2 cellular contexts compared by ENCODE assay signal in genomic region chr16:86048882-86049585, GRCh38.
TF ChIP-seq lines count a peak whose summit lies in the region.

No MANE protein-coding gene starts in this region.

TF ChIP-seq in SK-N-SH, 30 proteins besides CTCF, POLR2A, EP300 and RAD21 (continued from another document):
- TF ChIP-seq TAF1 (IDR thresholded peaks at IDR 0.05; ENCODE audit: borderline replicate concordance, low read depth, low read length) (no peak), USF2 (IDR thresholded peaks at IDR 0.05; ENCODE audit: borderline replicate concordance, low read depth, low read length) (no peak), SMC3 (IDR thresholded peaks at IDR 0.05; ENCODE audit: low read depth, low read length) (no peak), REST (IDR thresholded peaks at IDR 0.05; ENCODE audit: low read depth, low read length) (no peak), FOXJ3 (CRISPR knock-in tag; IDR thresholded peaks at IDR 0.05) (no peak), NFIC (IDR thresholded peaks at IDR 0.05; ENCODE audit: borderline replicate concordance) (no peak), IRF3 (IDR thresholded peaks at IDR 0.05; ENCODE audit: low read depth, low read length) (no peak), ELF1 (IDR thresholded peaks at IDR 0.05) (no peak), NRF1 (IDR thresholded peaks at IDR 0.05; ENCODE audit: low read depth, low read length) (no peak), MXI1 (IDR thresholded peaks at IDR 0.05; ENCODE audit: low read depth, low read length) (no peak), TEAD4 (IDR thresholded peaks at IDR 0.05; ENCODE audit: borderline replicate concordance, insufficient read depth) (no peak), GABPA (IDR thresholded peaks at IDR 0.05; ENCODE audit: low read depth) (no peak), RFX5 (IDR thresholded peaks at IDR 0.05; ENCODE audit: low read length) (no peak), POLR2AphosphoS5 (IDR thresholded peaks at IDR 0.05; ENCODE audit: low read depth, low read length) (no peak), RCOR1 (IDR thresholded peaks at IDR 0.05; ENCODE audit: low read length) (no peak), JUND (IDR thresholded peaks at IDR 0.05) (no peak)
TF ChIP-seq in SK-N-SH: peak in this region for 0.

TF ChIP-seq in SK-N-SH treated with all-trans-retinoic acid at 6 μM for 48 hours, 23 proteins besides CTCF, POLR2A, EP300 and RAD21 (continued from another document):
- TF ChIP-seq ISL1 (CRISPR knock-in tag; IDR thresholded peaks at IDR 0.05) (no peak), RARB (CRISPR knock-in tag; IDR thresholded peaks at IDR 0.05) (no peak), ZNF8 (CRISPR knock-in tag; IDR thresholded peaks at IDR 0.05) (no peak), ZFP30 (CRISPR knock-in tag; IDR thresholded peaks at IDR 0.05) (no peak), ARNTL (CRISPR knock-in tag; IDR thresholded peaks at IDR 0.05; ENCODE audit: borderline replicate concordance, low read depth) (no peak), CSRNP3 (CRISPR knock-in tag; IDR thresholded peaks at IDR 0.05) (no peak), TOX (CRISPR knock-in tag; IDR thresholded peaks at IDR 0.05; ENCODE audit: borderline replicate concordance) (no peak), CREB5 (CRISPR knock-in tag; IDR thresholded peaks at IDR 0.05; ENCODE audit: low read depth) (no peak), SNAI2 (CRISPR knock-in tag; IDR thresholded peaks at IDR 0.05) (no peak), GLIS3 (CRISPR knock-in tag; IDR thresholded peaks at IDR 0.05) (no peak), ZFP3 (CRISPR knock-in tag; IDR thresholded peaks at IDR 0.05) (no peak), PPARA (CRISPR knock-in tag; IDR thresholded peaks at IDR 0.05; ENCODE audit: borderline replicate concordance) (no peak), ESRRG (CRISPR knock-in tag; IDR thresholded peaks at IDR 0.05) (no peak), BACH2 (CRISPR knock-in tag; IDR thresholded peaks at IDR 0.05; ENCODE audit: borderline replicate concordance) (no peak), OSR1 (CRISPR knock-in tag; IDR thresholded peaks at IDR 0.05) (no peak)
